1 cellular context compared by ENCODE assay signal in the genomic region with DNA sequence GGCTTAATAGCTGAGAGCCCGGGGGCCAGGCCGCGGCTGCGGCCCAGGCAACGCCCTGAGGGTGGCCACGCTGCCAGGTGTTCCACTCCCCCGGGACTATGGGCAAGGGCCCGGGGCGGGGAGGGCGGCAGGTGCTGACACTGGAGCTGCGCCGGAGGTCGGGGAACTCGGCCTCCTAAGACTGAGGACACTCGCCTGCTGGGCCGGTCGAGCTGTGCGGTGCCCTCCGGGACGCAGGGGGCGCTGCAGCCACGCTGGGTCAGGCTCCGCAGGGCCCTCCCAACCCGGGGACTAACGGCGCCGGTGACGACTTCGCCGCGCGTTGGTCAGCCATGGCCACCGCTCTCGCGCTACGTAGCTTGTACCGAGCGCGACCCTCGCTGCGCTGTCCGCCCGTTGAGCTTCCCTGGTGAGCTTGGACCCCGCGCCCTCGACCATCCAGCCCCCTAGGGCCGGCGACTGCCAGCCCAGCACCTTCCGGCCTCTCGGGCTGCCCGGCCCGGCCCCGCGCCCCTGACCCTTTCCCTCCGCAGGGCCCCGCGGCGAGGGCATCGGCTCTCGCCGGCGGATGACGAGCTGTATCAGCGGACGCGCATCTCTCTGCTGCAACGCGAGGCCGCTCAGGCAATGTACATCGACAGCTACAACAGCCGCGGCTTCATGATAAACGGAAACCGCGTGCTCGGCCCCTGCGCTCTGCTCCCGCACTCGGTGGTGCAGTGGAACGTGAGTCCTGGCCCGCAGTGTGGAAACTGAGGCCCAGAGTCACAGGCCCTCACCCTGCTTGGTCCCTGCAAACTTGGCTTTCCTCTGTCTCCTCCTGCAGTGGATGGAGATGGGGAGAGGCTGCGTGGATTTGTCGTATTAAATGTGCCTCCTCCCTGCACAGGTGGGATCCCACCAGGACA.
TF ChIP-seq lines count a peak whose summit lies in the region.

A gene with protein sequence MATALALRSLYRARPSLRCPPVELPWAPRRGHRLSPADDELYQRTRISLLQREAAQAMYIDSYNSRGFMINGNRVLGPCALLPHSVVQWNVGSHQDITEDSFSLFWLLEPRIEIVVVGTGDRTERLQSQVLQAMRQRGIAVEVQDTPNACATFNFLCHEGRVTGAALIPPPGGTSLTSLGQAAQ (plus strand): TSS at position 309 of the 908 bp plus-strand sequence. CDS start 24 bp downstream, at position 333.

TF ChIP-seq in IMR-90, 13 proteins besides CTCF, POLR2A, EP300 and RAD21:
- TF ChIP-seq MXI1 (IDR thresholded peaks at IDR 0.05; ENCODE audit: borderline replicate concordance, low read depth, low read length) (0 out of 2 replicates have a peak, but pooled peaks have one; percentile 39), NFE2L2 (IDR thresholded peaks at IDR 0.05; ENCODE audit: low read depth, low read length) (no peak), MAZ (IDR thresholded peaks at IDR 0.05; ENCODE audit: borderline replicate concordance, low read depth, low read length) (peak; percentile 85; the same call in 1 of the 2 replicates)
TF ChIP-seq in IMR-90: peak in this region for 2.
